Comparison of ENCODE assay signal across 17 cellular contexts in genomic region chr10:116211682-116212081, GRCh38.
DNase-seq lines count a peak whose midpoint lies in the region; ATAC-seq lines count a peak whose summit lies in the region.
"Had no signal": no experiment of that assay in that cellular context is flagged by ENCODE, and none has a peak within 500 bp of the region (broad histone marks: within the 10 kb centered on the region; RNA-seq: fewer than 3 reads in every experiment).

No MANE protein-coding gene starts in this region.

- ATAC-seq in HG03571 (IDR thresholded peaks at IDR 0.05; ENCODE audit: unreplicated experiment) (no peak), GM21526 (IDR thresholded peaks at IDR 0.05; ENCODE audit: low FRiP score, unreplicated experiment) (no peak)
- ATAC-seq: activated CD8-positive, alpha-beta memory T cell treated with anti-CD3 and anti-CD28 coated beads, Interleukin-2, amount 10 ng/mL, durations not matched to agents 7 days and 5 days; heart left ventricle; natural killer cell had no signal

- in situ Hi-C loops in ACHN (cut with HindIII; ENCODE audit: low pct_ligation_motif_present, low pct_unique_long_range_greater_than_20kb, low sequenced_read_pairs), result no loop called here

- DNase-seq in ACHN (peak; percentile 57), H4 (ENCODE audit: low spot score) (peak; percentile 94), astrocyte of the hippocampus (ENCODE audit: low read depth, low spot score) (peak; percentile 78), kidney tubule cell (ENCODE audit: low spot score) (peak; percentile 56), cerebellar cortex (ENCODE audit: low spot score) (no peak), hypothalamus (lab: John Stamatoyannopoulos, UW) (no peak)
- DNase-seq: activated CD4-positive, CD25-positive, alpha-beta regulatory T cell; activated CD8-positive, alpha-beta memory T cell treated with anti-CD3 and anti-CD28 coated beads, Interleukin-2, amount 10 ng/mL, durations not matched to agents 7 days and 5 days; activated naive CD4-positive, alpha-beta T cell treated with anti-CD3 and anti-CD28 coated beads, Interleukin-2, amount 50 U/mL, for 16 hours; heart left ventricle; natural killer cell; NCI-H2029; NCI-H524 treated with DMSO at 0.1 percent for 48 hours; PC-9; stimulated activated CD4-positive, alpha-beta T cell treated with anti-CD3 and anti-CD28 coated beads, Interleukin-4, amount 100 ng/mL, for 4 hours had no signal

Comparison
In these comparisons a context has a peak if more than half of its experiments do, and no peak if none do; other contexts are left out.
1. DNase-seq: peak in ACHN (single experiment), H4 (single experiment), astrocyte of the hippocampus (single experiment) and kidney tubule cell (single experiment); none in cerebellar cortex (single experiment) and hypothalamus (0 of 51).